ENCODE assay signal across 28 cellular contexts in the genomic region with DNA sequence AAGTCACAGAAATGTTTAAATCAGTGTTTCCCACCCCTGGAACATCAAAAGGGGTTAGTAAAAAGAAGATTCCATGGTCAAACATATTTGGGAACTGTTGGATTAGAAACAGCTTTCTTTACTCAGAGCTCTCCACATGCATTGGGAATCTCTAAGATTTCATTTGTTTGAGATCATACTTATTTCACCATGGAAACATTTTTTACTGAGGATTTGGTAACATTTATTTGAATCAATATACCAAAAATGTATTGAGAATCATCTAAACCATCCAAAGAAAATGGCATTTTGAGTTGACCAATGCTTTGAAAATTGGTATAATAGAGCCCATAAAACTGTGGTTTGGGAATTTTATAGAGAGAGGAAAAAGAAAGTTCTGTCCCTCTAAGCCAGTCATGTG. TPM values are rescaled to one million over a fixed set of nuclear protein-coding genes. Genes with fewer than 3 reads are reported as not detected.
"Had no signal": no experiment of that assay in that cellular context is flagged by ENCODE, and none has a peak within 500 bp of the region (broad histone marks: within the 10 kb centered on the region; RNA-seq: fewer than 3 reads in every experiment).

No MANE protein-coding gene starts in this region.

- H3K9me3 ChIP-seq: adrenal gland, esophagus muscularis mucosa, neutrophil, ovary, upper lobe of left lung had no signal

- ATAC-seq: activated T-cell treated with anti-CD3 and anti-CD28 coated beads, Interleukin-2, amount 50 U/mL, for 72 hours; sciatic nerve had no signal

- H3K4me1 ChIP-seq: adrenal gland had no signal

- H3K36me3 ChIP-seq: adrenal gland, brain microvascular endothelial cell, esophagus muscularis mucosa, neutrophil, ovary, upper lobe of left lung had no signal

- FAIRE-seq: frontal cortex, islet of Langerhans, TTC549 had no signal

- H3K27me3 ChIP-seq: adrenal gland, brain microvascular endothelial cell, esophagus muscularis mucosa, neutrophil, ovary, upper lobe of left lung had no signal

- DNase-seq: activated CD4-positive, alpha-beta T cell treated with anti-CD3 and anti-CD28 coated beads for 4 hours; activated CD4-positive, alpha-beta T cell treated with anti-CD3 and anti-CD28 coated beads, Interleukin-2, amount 50 U/mL, for 4 hours; activated naive CD4-positive, alpha-beta T cell treated with Interleukin-2 at 50 U/mL for 16 hours; activated T-cell treated with anti-CD3 and anti-CD28 coated beads for 4 hours; activated T-cell treated with anti-CD3 and anti-CD28 coated beads, Interleukin-2, amount 50 U/mL, for 72 hours; adrenal gland; aorta; brain microvascular endothelial cell; dermis blood vessel endothelial cell; effector CD4-positive, alpha-beta T cell; left cardiac atrium; naive B cell; nephron progenitor cell; ovary; retina; stimulated activated CD4-positive, alpha-beta T cell treated with anti-CD3 and anti-CD28 coated beads, Interleukin-12 subunit alpha, Interleukin-12 subunit beta, amount 100 ng/mL, for 4 hours; stimulated activated CD4-positive, alpha-beta T cell treated with anti-CD3 and anti-CD28 coated beads, Interleukin-4, amount 100 ng/mL, for 1 hour; SW 1271; T-helper 9 cell; upper lobe of left lung had no signal

- H3K4me3 ChIP-seq: adrenal gland, esophagus muscularis mucosa, ovary, skin epidermis, upper lobe of left lung had no signal

- H3K27ac ChIP-seq: adrenal gland, brain microvascular endothelial cell, neutrophil, ovary, skin epidermis, VCaP had no signal

RNA-seq across cellular contexts. Expression of a gene that starts 25.3 kb away (rescaled TPM):
- total RNA-seq: activated T-cell treated with anti-CD3 and anti-CD28 coated beads, Interleukin-2, amount 50 U/mL, for 72 hours had no signal
